Comparison of ENCODE assay signal across 15 cellular contexts in genomic region chr3:188468196-188468595, GRCh38.
A peak's percentile ranks its signal among the peaks of the same experiment; 100 is the strongest.
DNase-seq lines count a peak whose midpoint lies in the region; ATAC-seq, FAIRE-seq and TF ChIP-seq lines count a peak whose summit lies in the region.
"Had no signal": no experiment of that assay in that cellular context is flagged by ENCODE, and none has a peak within 500 bp of the region (broad histone marks: within the 10 kb centered on the region; RNA-seq: fewer than 3 reads in every experiment).

No MANE protein-coding gene starts in this region.

- no peak overlapping the region for H3K9ac ChIP-seq in astrocyte (ENCODE audit: low read length)

- H3K27ac ChIP-seq in astrocyte (ENCODE audit: low read depth, low read length) (no peak overlapping the region), right lobe of liver (peak overlapping the region in 2 of 3 donors; percentile 6 to 71), suprapubic skin (peak overlapping the region; percentile 78), small intestine (ENCODE audit: low read depth in 1 of 2, low read length in 1 of 2) (peak overlapping the region in 1 of 2 donors; percentile 73)
- H3K27ac ChIP-seq: ovary had no signal

- no peak overlapping the region for H3K27ac Mint-ChIP-seq in astrocyte (ENCODE audit: unreplicated experiment)
- H3K27ac Mint-ChIP-seq in activated CD8-positive, alpha-beta T cell treated with anti-CD3 and anti-CD28 coated beads for 36 hours = no peak overlapping the region

- CTCF ChIA-PET in activated CD8-positive, alpha-beta T cell treated with anti-CD3 and anti-CD28 coated beads for 36 hours (lab: Charles Lee) = interaction anchor here (2.3 kb wide), 1 partner anchor 12 kb away, joined by 7 read pairs; no protein-coding TSS in a partner anchor

- FAIRE-seq in astrocyte (lab: Jason Lieb, UNC) = no peak
- no peak for FAIRE-seq in small intestine (lab: Jason Lieb, UNC)

- H3K36me3 Mint-ChIP-seq in astrocyte (ENCODE audit: low read depth, unreplicated experiment) = peaks cover 22% of the 10 kb centered on the region
- H3K36me3 Mint-ChIP-seq in activated CD8-positive, alpha-beta T cell treated with anti-CD3 and anti-CD28 coated beads for 36 hours (ENCODE audit: low read depth) = peaks cover 11% of the 10 kb centered on the region

- peaks cover 58% of the 10 kb centered on the region for H4K20me1 ChIP-seq in astrocyte (ENCODE audit: insufficient read depth, low read length)

- TF ChIP-seq POLR2A in right lobe of liver (IDR thresholded peaks at IDR 0.05) = no peak
- TF ChIP-seq POLR2A in suprapubic skin (IDR thresholded peaks at IDR 0.05) = no peak

- peaks cover 4% of the 10 kb centered on the region for H3K36me3 ChIP-seq in astrocyte (ENCODE audit: insufficient read depth, low read length)
- no peaks in the 10 kb centered on the region for H3K36me3 ChIP-seq in right lobe of liver
- H3K36me3 ChIP-seq in suprapubic skin = no peaks in the 10 kb centered on the region
- no peaks in the 10 kb centered on the region for H3K36me3 ChIP-seq in mucosa of descending colon (ENCODE audit: low read depth)
- no peaks in the 10 kb centered on the region for H3K36me3 ChIP-seq in small intestine (ENCODE audit: control insufficient read depth in 2 of 2, insufficient read depth in 2 of 2, low read length in 2 of 2)
- H3K36me3 ChIP-seq: ovary had no signal

- peaks cover 81% of the 10 kb centered on the region for H3K79me2 ChIP-seq in astrocyte (ENCODE audit: insufficient read depth, low read length)

- POLR2A ChIA-PET in activated CD8-positive, alpha-beta T cell treated with anti-CD3 and anti-CD28 coated beads for 36 hours (lab: Charles Lee) = no interaction called here

- intact Hi-C loops in right lobe of liver (cut with DNase I) = no loop called here
- intact Hi-C loops in mucosa of descending colon (cut with DNase I, micrococcal nuclease) = no loop called here
- intact Hi-C loops in activated CD8-positive, alpha-beta T cell treated with anti-CD3 and anti-CD28 coated beads for 36 hours (cut with micrococcal nuclease) = no loop called here

- peaks cover 35% of the 10 kb centered on the region for H3K4me1 Mint-ChIP-seq in astrocyte (ENCODE audit: low read depth, unreplicated experiment)
- H3K4me1 Mint-ChIP-seq in activated CD8-positive, alpha-beta T cell treated with anti-CD3 and anti-CD28 coated beads for 36 hours (ENCODE audit: low read depth) = no peaks in the 10 kb centered on the region

- H3K4me3 ChIP-seq in astrocyte (ENCODE audit: insufficient read depth, low read depth, low read length) (no peak overlapping the region), right lobe of liver (no peak overlapping the region), suprapubic skin (no peak overlapping the region), mucosa of descending colon (no peak overlapping the region), small intestine (ENCODE audit: low read depth in 1 of 2, low read length in 2 of 2) (no peak overlapping the region)
- H3K4me3 ChIP-seq: ovary had no signal

- H3K4me2 ChIP-seq in astrocyte (ENCODE audit: low read length) = peak overlapping the region; percentile 16

- peaks cover 42% of the 10 kb centered on the region for H3K4me1 ChIP-seq in astrocyte (ENCODE audit: insufficient read depth, low read length)
- H3K4me1 ChIP-seq in right lobe of liver = peaks cover 0 to 25% (median 13%) of the 10 kb centered on the region in 4 donors
- peaks cover 25% of the 10 kb centered on the region for H3K4me1 ChIP-seq in suprapubic skin
- H3K4me1 ChIP-seq in mucosa of descending colon (ENCODE audit: low read depth) = no peaks in the 10 kb centered on the region
- H3K4me1 ChIP-seq in small intestine (ENCODE audit: control insufficient read depth in 2 of 2, insufficient read depth in 1 of 2, low read depth in 1 of 2, low read length in 1 of 2) = no peaks in the 10 kb centered on the region

- H3K27me3 Mint-ChIP-seq in astrocyte (ENCODE audit: low read depth, unreplicated experiment) = no peaks in the 10 kb centered on the region
- no peaks in the 10 kb centered on the region for H3K27me3 Mint-ChIP-seq in activated CD8-positive, alpha-beta T cell treated with anti-CD3 and anti-CD28 coated beads for 36 hours
- H3K27me3 Mint-ChIP-seq: brain; CD4-positive, CD25-positive, alpha-beta regulatory T cell had no signal

- H3K4me3 Mint-ChIP-seq in astrocyte (ENCODE audit: unreplicated experiment) = no peak overlapping the region
- no peak overlapping the region for H3K4me3 Mint-ChIP-seq in activated CD8-positive, alpha-beta T cell treated with anti-CD3 and anti-CD28 coated beads for 36 hours
- H3K4me3 Mint-ChIP-seq: CD4-positive, CD25-positive, alpha-beta regulatory T cell had no signal

- ATAC-seq in right lobe of liver (no peak), mucosa of descending colon (no peak)
- no peak for ATAC-seq in activated CD8-positive, alpha-beta T cell treated with anti-CD3 and anti-CD28 coated beads for 36 hours

- H3K27me3 ChIP-seq in astrocyte (ENCODE audit: insufficient read depth, low read length) (no peaks in the 10 kb centered on the region), right lobe of liver (no peaks in the 10 kb centered on the region), suprapubic skin (no peaks in the 10 kb centered on the region), small intestine (ENCODE audit: control insufficient read depth in 2 of 2, insufficient read depth in 2 of 2, low read length in 2 of 2) (no peaks in the 10 kb centered on the region)
- H3K27me3 ChIP-seq: ovary had no signal

- peak; percentile 81 for DNase-seq in NCI-H446 treated with DMSO at 0.1 percent for 48 hours (lab: John Stamatoyannopoulos, UW)
- DNase-seq in astrocyte (ENCODE audit: low read depth) = peak; percentile 65
- DNase-seq in right lobe of liver = no peak
- no peak for DNase-seq in suprapubic skin (ENCODE audit: low spot score in 2 of 2)
- no peak for DNase-seq in mucosa of descending colon
- DNase-seq in activated CD8-positive, alpha-beta T cell treated with anti-CD3 and anti-CD28 coated beads for 36 hours = no peak
- no peak for DNase-seq in small intestine
- DNase-seq: activated CD4-positive, alpha-beta T cell treated with anti-CD3 and anti-CD28 coated beads, Interleukin-2, amount 50 U/mL, for 4 hours; CD4-positive, CD25-positive, alpha-beta regulatory T cell; HCEC 1CT; mammary epithelial cell; stimulated activated CD4-positive, alpha-beta T cell treated with anti-CD3 and anti-CD28 coated beads, Interleukin-2, amount 100 ng/mL, for 48 hours; stimulated activated naive CD4-positive, alpha-beta T cell treated with Interleukin-2 at 50 U/mL for 16 hours had no signal

- no peak for TF ChIP-seq EP300 in suprapubic skin (IDR thresholded peaks at IDR 0.05)

- TF ChIP-seq CTCF in astrocyte (IDR thresholded peaks at IDR 0.05; ENCODE audit: insufficient read depth, low read depth, low read length) (no peak), right lobe of liver (IDR thresholded peaks at IDR 0.05) (no peak), suprapubic skin (IDR thresholded peaks at IDR 0.05) (no peak), mucosa of descending colon (IDR thresholded peaks at IDR 0.05) (no peak)
- TF ChIP-seq CTCF in activated CD8-positive, alpha-beta T cell treated with anti-CD3 and anti-CD28 coated beads for 36 hours (IDR thresholded peaks at IDR 0.05) = no peak

- H3K9me3 ChIP-seq in astrocyte (ENCODE audit: insufficient read depth, low read depth, low read length) (no peaks in the 10 kb centered on the region), right lobe of liver (no peaks in the 10 kb centered on the region), suprapubic skin (no peaks in the 10 kb centered on the region), mucosa of descending colon (no peaks in the 10 kb centered on the region), small intestine (ENCODE audit: control insufficient read depth, low read depth) (no peaks in the 10 kb centered on the region)
- H3K9me3 ChIP-seq: ovary had no signal

- WGBS in right lobe of liver (ENCODE audit: insufficient coverage, low coverage, low lambda C conversion rate, missing lambda C conversion rate) = 79% methylated on average over 2 of the region's 2 CpGs
- WGBS in suprapubic skin = 86% methylated on average over 2 of the region's 2 CpGs
- WGBS in small intestine, 3 donors = 85 to 91% (median 88%) methylated on average over 2 of the region's 2 CpGs

- peaks cover 6% of the 10 kb centered on the region for H3K9me3 Mint-ChIP-seq in astrocyte (ENCODE audit: unreplicated experiment)
- peaks cover 2% of the 10 kb centered on the region for H3K9me3 Mint-ChIP-seq in activated CD8-positive, alpha-beta T cell treated with anti-CD3 and anti-CD28 coated beads for 36 hours

- H2AFZ ChIP-seq in astrocyte (ENCODE audit: low read depth, low read length) = no peak overlapping the region

Comparison
In these comparisons a context has a peak if more than half of its experiments do, and no peak if none do; other contexts are left out.
1. DNase-seq: peak in NCI-H446 treated with DMSO at 0.1 percent for 48 hours (single experiment) and astrocyte (single experiment); none in right lobe of liver (0 of 3), suprapubic skin (0 of 2), mucosa of descending colon (0 of 3), activated CD8-positive, alpha-beta T cell treated with anti-CD3 and anti-CD28 coated beads for 36 hours (single experiment) and small intestine (single experiment).